9 cellular contexts compared by ENCODE assay signal in genomic region chr12:21296751-21297406, GRCh38. TPM values are rescaled to one million over a fixed set of nuclear protein-coding genes. Genes with fewer than 3 reads are reported as not detected.
DNase-seq lines count a peak whose midpoint lies in the region; ATAC-seq and TF ChIP-seq lines count a peak whose summit lies in the region.
"Had no signal": no experiment of that assay in that cellular context is flagged by ENCODE, and none has a peak within 500 bp of the region (broad histone marks: within the 10 kb centered on the region; RNA-seq: fewer than 3 reads in every experiment).

No MANE protein-coding gene starts in this region.

- H3K9me2 ChIP-seq in GM23338 (ENCODE audit: insufficient read depth), result no peaks in the 10 kb centered on the region

- no peak for TF ChIP-seq POLR2A in NB4 (IDR thresholded peaks at IDR 0.05; ENCODE audit: extremely low read depth, insufficient read length)

- H3K27ac ChIP-seq in GM23338 (ENCODE audit: low read depth), result no peak overlapping the region

- peak; percentile 1 for DNase-seq in stimulated activated CD4-positive, alpha-beta T cell treated with anti-CD3 and anti-CD28 coated beads, Interleukin-12 subunit alpha, Interleukin-12 subunit beta, amount 100 ng/mL, for 4 hours
- DNase-seq in stimulated activated CD4-positive, alpha-beta T cell treated with anti-CD3 and anti-CD28 coated beads, Interleukin-2, amount 100 ng/mL, for 48 hours, result no peak
- DNase-seq in GM23338 (ENCODE audit: low spot score) (peak; percentile 43), NB4 (ENCODE audit: low read depth) (peak; percentile 47), choroid plexus epithelial cell (ENCODE audit: low read depth) (peak; percentile 49), osteocyte (ENCODE audit: extremely low spot score, unreplicated experiment) (no peak), DMS79 treated with DMSO at 0.1 percent for 48 hours (lab: John Stamatoyannopoulos, UW) (no peak), posterior vena cava (ENCODE audit: low spot score) (no peak)

- ATAC-seq in GM23338, result peak; percentile 49; the same call in 2 of the 3 replicates

- no peaks in the 10 kb centered on the region for H3K27me3 ChIP-seq in GM23338 (ENCODE audit: insufficient read depth)

- intact Hi-C loops in posterior vena cava (cut with DNase I), result loop anchor here in 1 of 2 donors (2.0 kb wide), 1 partner anchor 48 kb away; no protein-coding TSS in a partner anchor

- H3K27ac Mint-ChIP-seq in GM23338, result no peak overlapping the region
- H3K27ac Mint-ChIP-seq in osteocyte (ENCODE audit: unreplicated experiment), result no peak overlapping the region
- H3K27ac Mint-ChIP-seq: dendritic cell treated with granulocyte-macrophage colony-stimulating factor and Interleukin-4, amounts not matched to agents 40 ng/mL and 50 ng/mL, for 4 days had no signal

- H3K4me2 ChIP-seq in GM23338, result no peak overlapping the region

- TF ChIP-seq CTCF in GM23338 (conservative IDR thresholded peaks at IDR 0.05; ENCODE audit: low read depth in 2 of 2) (peak; percentile 58 to 76), NB4 (IDR thresholded peaks at IDR 0.05; ENCODE audit: low read depth, low read length) (peak; percentile 99), choroid plexus epithelial cell (conservative IDR thresholded peaks at IDR 0.05; ENCODE audit: low read depth, low read length) (peak; percentile 83), osteocyte (IDR thresholded peaks at IDR 0.05) (peak; percentile 80)

- no peaks in the 10 kb centered on the region for H4K20me1 ChIP-seq in GM23338 (replicated peaks; ENCODE audit: insufficient read depth)

- H3K27me3 Mint-ChIP-seq in GM23338 (ENCODE audit: insufficient read depth, low read depth, poor library complexity), result no peaks in the 10 kb centered on the region
- H3K27me3 Mint-ChIP-seq in osteocyte (ENCODE audit: unreplicated experiment), result no peaks in the 10 kb centered on the region
- H3K27me3 Mint-ChIP-seq: dendritic cell treated with granulocyte-macrophage colony-stimulating factor and Interleukin-4, amounts not matched to agents 40 ng/mL and 50 ng/mL, for 4 days had no signal

- H3K36me3 Mint-ChIP-seq in GM23338 (ENCODE audit: low read depth) (no peaks in the 10 kb centered on the region), osteocyte (ENCODE audit: unreplicated experiment) (no peaks in the 10 kb centered on the region)

- H3K79me2 ChIP-seq in GM23338 (replicated peaks; ENCODE audit: insufficient read depth), result no peaks in the 10 kb centered on the region

- no peak overlapping the region for H3K4me3 Mint-ChIP-seq in GM23338
- H3K4me3 Mint-ChIP-seq in osteocyte (ENCODE audit: unreplicated experiment), result no peak overlapping the region
- H3K4me3 Mint-ChIP-seq: dendritic cell treated with granulocyte-macrophage colony-stimulating factor and Interleukin-4, amounts not matched to agents 40 ng/mL and 50 ng/mL, for 4 days had no signal

- no peak overlapping the region for H2AFZ ChIP-seq in GM23338

- H3F3A ChIP-seq in GM23338 (replicated peaks; ENCODE audit: low read depth), result no peaks in the 10 kb centered on the region

- H3K4me1 Mint-ChIP-seq in GM23338 (no peaks in the 10 kb centered on the region), osteocyte (ENCODE audit: unreplicated experiment) (peaks cover 7% of the 10 kb centered on the region)

- H3K36me3 ChIP-seq in GM23338 (ENCODE audit: insufficient read depth), result no peaks in the 10 kb centered on the region

- H3K9me3 Mint-ChIP-seq in GM23338 (no peaks in the 10 kb centered on the region), osteocyte (ENCODE audit: unreplicated experiment) (no peaks in the 10 kb centered on the region)
- H3K9me3 Mint-ChIP-seq: dendritic cell treated with granulocyte-macrophage colony-stimulating factor and Interleukin-4, amounts not matched to agents 40 ng/mL and 50 ng/mL, for 4 days had no signal

- H3K4me3 ChIP-seq in GM23338, result no peak overlapping the region
- no peak overlapping the region for H3K4me3 ChIP-seq in NB4 (ENCODE audit: low read depth, low read length)
- no peak overlapping the region for H3K4me3 ChIP-seq in choroid plexus epithelial cell (ENCODE audit: low read depth, low read length)

- no peaks in the 10 kb centered on the region for H3K4me1 ChIP-seq in GM23338 (ENCODE audit: insufficient read depth)

TF ChIP-seq in GM23338, 12 proteins besides CTCF, POLR2A, EP300 and RAD21 (continues in another document):
- TF ChIP-seq ZNF331 (CRISPR knock-in tag; IDR thresholded peaks at IDR 0.05; ENCODE audit: low read depth), result no peak
- no peak for TF ChIP-seq STAT1 (IDR thresholded peaks at IDR 0.05; ENCODE audit: unreplicated experiment)
- TF ChIP-seq NANOG (IDR thresholded peaks at IDR 0.05; ENCODE audit: borderline replicate concordance), result no peak
- TF ChIP-seq ZNF114 (CRISPR knock-in tag; IDR thresholded peaks at IDR 0.05), result no peak
- TF ChIP-seq POLR2AphosphoS5 (IDR thresholded peaks at IDR 0.05; ENCODE audit: low read depth), result no peak
- no peak for TF ChIP-seq EZH2phosphoT487 (IDR thresholded peaks at IDR 0.05; ENCODE audit: unreplicated experiment)
- TF ChIP-seq JUNB (IDR thresholded peaks at IDR 0.05; ENCODE audit: unreplicated experiment), result no peak
- no peak for TF ChIP-seq CREB1 (CRISPR knock-in tag; IDR thresholded peaks at IDR 0.05; ENCODE audit: low read depth)
- no peak for TF ChIP-seq EZH2 (IDR thresholded peaks at IDR 0.05; ENCODE audit: low read depth, unreplicated experiment)
- TF ChIP-seq REST (IDR thresholded peaks at IDR 0.05; ENCODE audit: unreplicated experiment), result no peak

RNA-seq across cellular contexts. Expression of gene SLCO1A2, which starts 37.8 kb away (rescaled TPM):
- 10.8 and 25.2 TPM in 2 replicates for total RNA-seq in GM23338 (2014; rRNA removed; shearing (Covaris generic))
- 9.7 and 10.2 TPM in 2 replicates for polyA plus RNA-seq in GM23338 (2016; fragmentation: Nextera tagmentation; extraction: Ambion mirVana)
- total RNA-seq in osteocyte (2.4 and 3.8 TPM in 2 replicates), posterior vena cava (not detected)

Comparison
In these comparisons a context has a peak if more than half of its experiments do, and no peak if none do; other contexts are left out.
1. DNase-seq: peak in stimulated activated CD4-positive, alpha-beta T cell treated with anti-CD3 and anti-CD28 coated beads, Interleukin-12 subunit alpha, Interleukin-12 subunit beta, amount 100 ng/mL, for 4 hours (single experiment), GM23338 (single experiment), NB4 (single experiment) and choroid plexus epithelial cell (single experiment); none in stimulated activated CD4-positive, alpha-beta T cell treated with anti-CD3 and anti-CD28 coated beads, Interleukin-2, amount 100 ng/mL, for 48 hours (0 of 2), osteocyte (single experiment), DMS79 treated with DMSO at 0.1 percent for 48 hours (single experiment) and posterior vena cava (single experiment).
2. Peak in every context shown above with its lines, with median percentiles within 50 percentile points of each other: CTCF ChIP-seq.